2 cellular contexts compared by ENCODE assay signal in genomic region chr17:4999429-5000093, GRCh38.
TF ChIP-seq lines count a peak whose summit lies in the region.

No MANE protein-coding gene starts in this region.

TF ChIP-seq in SK-N-SH, 30 proteins besides CTCF, POLR2A, EP300 and RAD21:
- TF ChIP-seq REST (IDR thresholded peaks at IDR 0.05; ENCODE audit: low read depth, low read length) (no peak), TCF12 (IDR thresholded peaks at IDR 0.05) (no peak), GABPA (IDR thresholded peaks at IDR 0.05; ENCODE audit: low read depth) (no peak), IRF3 (IDR thresholded peaks at IDR 0.05; ENCODE audit: low read depth, low read length) (no peak), MAX (IDR thresholded peaks at IDR 0.05; ENCODE audit: low read depth) (no peak), ELF1 (IDR thresholded peaks at IDR 0.05) (no peak)

TF ChIP-seq in SK-N-SH treated with all-trans-retinoic acid at 6 μM for 48 hours, 23 proteins besides CTCF, POLR2A, EP300 and RAD21:
- TF ChIP-seq ZC3H10 (CRISPR knock-in tag; IDR thresholded peaks at IDR 0.05) (no peak), ZFP3 (CRISPR knock-in tag; IDR thresholded peaks at IDR 0.05) (no peak), CSRNP3 (CRISPR knock-in tag; IDR thresholded peaks at IDR 0.05) (no peak), ESRRG (CRISPR knock-in tag; IDR thresholded peaks at IDR 0.05) (no peak)
